In the genomic region with DNA sequence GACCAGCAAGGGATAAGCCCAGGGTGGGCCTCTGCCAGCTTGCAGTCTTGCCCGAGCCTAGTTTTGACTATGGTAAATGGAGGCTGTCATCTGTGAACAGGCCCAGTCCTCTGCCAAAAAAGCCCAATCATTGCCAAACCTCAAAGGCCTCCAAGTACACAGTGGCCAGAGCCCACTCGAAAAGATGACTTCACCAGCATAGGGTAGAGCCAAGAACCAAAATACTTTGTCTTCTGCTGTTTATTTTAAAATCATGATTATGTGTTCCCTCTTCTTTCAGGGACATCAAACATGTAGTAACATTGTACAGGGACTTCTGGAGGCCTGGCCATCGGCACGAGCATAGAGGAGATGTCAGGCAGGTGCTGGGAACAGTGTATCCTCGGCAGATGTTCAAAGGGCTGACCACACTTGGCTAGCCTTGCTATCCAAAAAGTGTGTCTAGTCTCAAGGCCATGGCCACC, we compare ENCODE assay signal across 1 cellular context.
TF ChIP-seq lines count a peak whose summit lies in the region.

No MANE protein-coding gene starts in this region.

TF ChIP-seq in IMR-90, 13 proteins besides CTCF, POLR2A, EP300 and RAD21:
- no peak for TF ChIP-seq NFE2L2 (IDR thresholded peaks at IDR 0.05; ENCODE audit: low read depth, low read length)
- no peak for TF ChIP-seq MXI1 (IDR thresholded peaks at IDR 0.05; ENCODE audit: borderline replicate concordance, low read depth, low read length)
- TF ChIP-seq MAFK (IDR thresholded peaks at IDR 0.05; ENCODE audit: low read depth, low read length): no peak
- no peak for TF ChIP-seq RFX5 (IDR thresholded peaks at IDR 0.05; ENCODE audit: low read depth, low read length)
- no peak for TF ChIP-seq CEBPB (IDR thresholded peaks at IDR 0.05; ENCODE audit: low read depth, low read length)
- TF ChIP-seq RCOR1 (IDR thresholded peaks at IDR 0.05; ENCODE audit: insufficient replicate concordance, low read length): no peak
- no peak for TF ChIP-seq BHLHE40 (IDR thresholded peaks at IDR 0.05; ENCODE audit: low read depth, low read length)
- TF ChIP-seq, protein P1, sequence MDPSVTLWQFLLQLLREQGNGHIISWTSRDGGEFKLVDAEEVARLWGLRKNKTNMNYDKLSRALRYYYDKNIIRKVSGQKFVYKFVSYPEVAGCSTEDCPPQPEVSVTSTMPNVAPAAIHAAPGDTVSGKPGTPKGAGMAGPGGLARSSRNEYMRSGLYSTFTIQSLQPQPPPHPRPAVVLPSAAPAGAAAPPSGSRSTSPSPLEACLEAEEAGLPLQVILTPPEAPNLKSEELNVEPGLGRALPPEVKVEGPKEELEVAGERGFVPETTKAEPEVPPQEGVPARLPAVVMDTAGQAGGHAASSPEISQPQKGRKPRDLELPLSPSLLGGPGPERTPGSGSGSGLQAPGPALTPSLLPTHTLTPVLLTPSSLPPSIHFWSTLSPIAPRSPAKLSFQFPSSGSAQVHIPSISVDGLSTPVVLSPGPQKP (IDR thresholded peaks at IDR 0.05; ENCODE audit: borderline replicate concordance, low read depth, low read length): no peak
- TF ChIP-seq FOS (IDR thresholded peaks at IDR 0.05; ENCODE audit: low read depth, low read length): no peak
- no peak for TF ChIP-seq MAZ (IDR thresholded peaks at IDR 0.05; ENCODE audit: borderline replicate concordance, low read depth, low read length)
- no peak for TF ChIP-seq SMC3 (IDR thresholded peaks at IDR 0.05; ENCODE audit: low read depth, low read length)
- TF ChIP-seq CHD1 (IDR thresholded peaks at IDR 0.05; ENCODE audit: low read depth, low read length): no peak
- TF ChIP-seq, protein P2, sequence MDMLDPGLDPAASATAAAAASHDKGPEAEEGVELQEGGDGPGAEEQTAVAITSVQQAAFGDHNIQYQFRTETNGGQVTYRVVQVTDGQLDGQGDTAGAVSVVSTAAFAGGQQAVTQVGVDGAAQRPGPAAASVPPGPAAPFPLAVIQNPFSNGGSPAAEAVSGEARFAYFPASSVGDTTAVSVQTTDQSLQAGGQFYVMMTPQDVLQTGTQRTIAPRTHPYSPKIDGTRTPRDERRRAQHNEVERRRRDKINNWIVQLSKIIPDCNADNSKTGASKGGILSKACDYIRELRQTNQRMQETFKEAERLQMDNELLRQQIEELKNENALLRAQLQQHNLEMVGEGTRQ (IDR thresholded peaks at IDR 0.05; ENCODE audit: low read depth, low read length): no peak
